29 cellular contexts compared by ENCODE assay signal in genomic region chr22:43400449-43400848, GRCh38. TPM values are rescaled to one million over a fixed set of nuclear protein-coding genes. Genes with fewer than 3 reads are reported as not detected.
DNase-seq lines count a peak whose midpoint lies in the region; ATAC-seq, FAIRE-seq and TF ChIP-seq lines count a peak whose summit lies in the region.
"Had no signal": no experiment of that assay in that cellular context is flagged by ENCODE, and none has a peak within 500 bp of the region (broad histone marks: within the 10 kb centered on the region; RNA-seq: fewer than 3 reads in every experiment).

No MANE protein-coding gene starts in this region.

- H3K4me1 ChIP-seq in MM.1S (ENCODE audit: low read length) (no peaks in the 10 kb centered on the region), lower lobe of right lung (no peaks in the 10 kb centered on the region), trophoblast cell (ENCODE audit: control insufficient read depth in 1 of 2, insufficient read depth in 2 of 2, low read length in 2 of 2) (no peaks in the 10 kb centered on the region)
- H3K4me1 ChIP-seq: Caco-2, SJSA1 had no signal

- ATAC-seq in left cardiac atrium (peak; percentile 70 to 85), lower lobe of right lung (no peak)
- ATAC-seq: CD8-positive, alpha-beta T cell; PC-3 had no signal

- H3K4me3 ChIP-seq in MM.1S (ENCODE audit: low read length) (no peak overlapping the region), lower lobe of right lung (no peak overlapping the region), trophoblast cell (ENCODE audit: low read depth, low read length) (no peak overlapping the region)
- H3K4me3 ChIP-seq: GM23248, SJSA1 had no signal

- no peaks in the 10 kb centered on the region for H3K9me2 ChIP-seq in MM.1S (replicated peaks; ENCODE audit: insufficient read depth, low read length)

- H4K91ac ChIP-seq in trophoblast cell (ENCODE audit: low read depth, low read length): no peak overlapping the region

- no peak overlapping the region for H3K4ac ChIP-seq in trophoblast cell (ENCODE audit: low read depth, low read length)

- no peak overlapping the region for H3K9ac ChIP-seq in MM.1S (ENCODE audit: low read length)
- no peak overlapping the region for H3K9ac ChIP-seq in trophoblast cell (ENCODE audit: low read length)
- H3K9ac ChIP-seq: GM23248 had no signal

- no peak for TF ChIP-seq CTCF in MM.1S (IDR thresholded peaks at IDR 0.05; ENCODE audit: low read length)
- no peak for TF ChIP-seq CTCF in lower lobe of right lung (IDR thresholded peaks at IDR 0.05)

- no peak for TF ChIP-seq POLR2A in GM12891 (IDR thresholded peaks at IDR 0.05; ENCODE audit: low read depth, low read length)

- no peak overlapping the region for H2BK12ac ChIP-seq in trophoblast cell (ENCODE audit: low read length)

- no peaks in the 10 kb centered on the region for H4K20me1 ChIP-seq in MM.1S (ENCODE audit: insufficient read depth, low read length)

- H3K79me1 ChIP-seq in trophoblast cell (ENCODE audit: low read length): no peaks in the 10 kb centered on the region

- no peak overlapping the region for H2BK5ac ChIP-seq in trophoblast cell (ENCODE audit: low read depth, low read length, poor library complexity)

- no peak overlapping the region for H4K8ac ChIP-seq in trophoblast cell (ENCODE audit: low read depth, low read length)

- H3K23ac ChIP-seq in trophoblast cell (ENCODE audit: low read length): no peak overlapping the region

- no peak overlapping the region for H2AK5ac ChIP-seq in trophoblast cell (ENCODE audit: low read length)

- H3K36me3 ChIP-seq in MM.1S (replicated peaks; ENCODE audit: insufficient read depth, low read length) (no peaks in the 10 kb centered on the region), lower lobe of right lung (no peaks in the 10 kb centered on the region), trophoblast cell (ENCODE audit: control insufficient read depth in 1 of 2, insufficient read depth in 2 of 2, low read length in 2 of 2) (no peaks in the 10 kb centered on the region)
- H3K36me3 ChIP-seq: SJSA1 had no signal

- DNase-seq in MM.1S: no peak
- DNase-seq in NCI-H446 (lab: John Stamatoyannopoulos, UW): peak; percentile 40 to 73
- DNase-seq in left cardiac atrium: no peak
- peak; percentile 34 for DNase-seq in lower lobe of right lung
- no peak for DNase-seq in Kasumi-1 (lab: John Stamatoyannopoulos, UW)
- no peak for DNase-seq in GM12891 (ENCODE audit: insufficient read length, low spot score)
- no peak for DNase-seq in trophoblast cell
- no peak for DNase-seq in HK-2 (ENCODE audit: unreplicated experiment)
- DNase-seq: C1 segment of cervical spinal cord; Caco-2; CD8-positive, alpha-beta T cell; GM23248; H9; IMR-90; KG1; NCI-H1048; NCI-H1417; NCI-H187; NCI-H2081 treated with DMSO at 0.1 percent for 48 hours; NCI-H2171 treated with DMSO at 0.1 percent for 48 hours; NCI-H345; NCI-H524 treated with DMSO at 0.1 percent for 48 hours; NCI-H774; NK-92 treated with Interleukin-12 subunit alpha and Interleukin-12 subunit beta, amount 100 ng/mL, for 24 hours; PC-3 had no signal

- H3K27me3 ChIP-seq in MM.1S (replicated peaks; ENCODE audit: insufficient read depth, low read length) (peaks cover 51% of the 10 kb centered on the region), lower lobe of right lung (ENCODE audit: low read depth) (peaks cover 38% of the 10 kb centered on the region), trophoblast cell (ENCODE audit: insufficient read depth, low read length) (no peaks in the 10 kb centered on the region)

- H2BK120ac ChIP-seq in trophoblast cell (ENCODE audit: insufficient read depth, low read length, poor library complexity): no peak overlapping the region

- intact Hi-C loops in left cardiac atrium (cut with DNase I) (no loop called here), lower lobe of right lung (cut with DNase I) (no loop called here)

- H3K4me2 ChIP-seq in MM.1S (ENCODE audit: low read depth, low read length) (peak overlapping the region; percentile 90; the same call in 1 of the 2 replicates), trophoblast cell (ENCODE audit: low read length) (no peak overlapping the region)

- H3K18ac ChIP-seq in trophoblast cell (ENCODE audit: low read length): no peak overlapping the region

- H2AFZ ChIP-seq in MM.1S (ENCODE audit: low read length) (no peak overlapping the region), trophoblast cell (ENCODE audit: insufficient read depth, low read length, poor library complexity) (no peak overlapping the region)
- H2AFZ ChIP-seq: GM23248 had no signal

- no peak overlapping the region for H3K14ac ChIP-seq in trophoblast cell (ENCODE audit: low read length)

- H3K79me2 ChIP-seq in MM.1S (ENCODE audit: low read length) (no peaks in the 10 kb centered on the region), trophoblast cell (ENCODE audit: control insufficient read depth, insufficient read depth, low read length, poor library complexity) (no peaks in the 10 kb centered on the region)

- H4K12ac ChIP-seq in trophoblast cell (ENCODE audit: low read depth, low read length): no peak overlapping the region

- H3K27ac ChIP-seq in MM.1S (ENCODE audit: low read length): no peak overlapping the region
- no peak overlapping the region for H3K27ac ChIP-seq in lower lobe of right lung
- H3K27ac ChIP-seq in trophoblast cell (ENCODE audit: low read depth, low read length): no peak overlapping the region
- H3K27ac ChIP-seq: GM23248, SJSA1 had no signal

- no peak for FAIRE-seq in GM12891 (lab: Jason Lieb, UNC)
- FAIRE-seq: G401.6, GM19239 had no signal

- no CpG with 5 or more reads among the region's 14 CpGs for WGBS in trophoblast cell (ENCODE audit: extremely low coverage, insufficient coverage, insufficient read length)

- H3F3A ChIP-seq in MM.1S (ENCODE audit: insufficient read depth, low read length): no peaks in the 10 kb centered on the region

- no peaks in the 10 kb centered on the region for H3K9me3 ChIP-seq in MM.1S (replicated peaks; ENCODE audit: insufficient read depth, low read length)
- no peaks in the 10 kb centered on the region for H3K9me3 ChIP-seq in lower lobe of right lung
- no peaks in the 10 kb centered on the region for H3K9me3 ChIP-seq in trophoblast cell (ENCODE audit: insufficient read depth, low read depth, low read length)
- H3K9me3 ChIP-seq: Caco-2, SJSA1 had no signal

TF ChIP-seq in GM12891, 5 proteins besides CTCF, POLR2A, EP300 and RAD21:
- no peak for TF ChIP-seq SPI1 (IDR thresholded peaks at IDR 0.05; ENCODE audit: low read depth, low read length)
TF ChIP-seq in GM12891: peak in this region for 0.

RNA-seq across cellular contexts. Expression of gene MPPED1, which starts 11.4 kb away (rescaled TPM):
- total RNA-seq in left cardiac atrium (under 1 TPM in 1 of 2 donors, not detected in 1; 0.12 TPM), lower lobe of right lung (not detected)
- not detected for polyA plus RNA-seq in GM12891 (2012; ENCODE audit: low read depth, missing spikeins)
- not detected in 2 replicates for polyA plus RNA-seq in trophoblast cell (2013)
- total RNA-seq: A673; Caco-2; CD8-positive, alpha-beta T cell; GM23248; IMR-90; PC-3; SJSA1 had no signal
- polyA plus RNA-seq: GM23248, IMR-90 had no signal

RNA-seq across cellular contexts. Expression of gene SCUBE1, which starts 57.3 kb away (rescaled TPM):
- 1 to 10 TPM in 1 of 2 donors, under 1 TPM in 1; 0.97 to 3.3 TPM for total RNA-seq in left cardiac atrium
- 16.6 TPM for total RNA-seq in lower lobe of right lung
- 0.01 TPM for polyA plus RNA-seq in GM12891 (2012; ENCODE audit: low read depth, missing spikeins)
- polyA plus RNA-seq in trophoblast cell (2013): 0.08 and 0.12 TPM in 2 replicates
- total RNA-seq: Caco-2; CD8-positive, alpha-beta T cell; GM23248; IMR-90; PC-3; SJSA1 had no signal
- polyA plus RNA-seq: GM23248, IMR-90 had no signal

Comparison
In these comparisons a context has a peak if more than half of its experiments do, and no peak if none do; other contexts are left out.
1. DNase-seq: peak in NCI-H446 (2 of 2) and lower lobe of right lung (single experiment); none in MM.1S (single experiment), left cardiac atrium (single experiment), Kasumi-1 (0 of 2), GM12891 (single experiment), trophoblast cell (0 of 2) and HK-2 (single experiment).
2. ATAC-seq: peak in left cardiac atrium (2 of 2); none in lower lobe of right lung (0 of 2).